Comparison of ENCODE assay signal across 18 cellular contexts in the genomic region with DNA sequence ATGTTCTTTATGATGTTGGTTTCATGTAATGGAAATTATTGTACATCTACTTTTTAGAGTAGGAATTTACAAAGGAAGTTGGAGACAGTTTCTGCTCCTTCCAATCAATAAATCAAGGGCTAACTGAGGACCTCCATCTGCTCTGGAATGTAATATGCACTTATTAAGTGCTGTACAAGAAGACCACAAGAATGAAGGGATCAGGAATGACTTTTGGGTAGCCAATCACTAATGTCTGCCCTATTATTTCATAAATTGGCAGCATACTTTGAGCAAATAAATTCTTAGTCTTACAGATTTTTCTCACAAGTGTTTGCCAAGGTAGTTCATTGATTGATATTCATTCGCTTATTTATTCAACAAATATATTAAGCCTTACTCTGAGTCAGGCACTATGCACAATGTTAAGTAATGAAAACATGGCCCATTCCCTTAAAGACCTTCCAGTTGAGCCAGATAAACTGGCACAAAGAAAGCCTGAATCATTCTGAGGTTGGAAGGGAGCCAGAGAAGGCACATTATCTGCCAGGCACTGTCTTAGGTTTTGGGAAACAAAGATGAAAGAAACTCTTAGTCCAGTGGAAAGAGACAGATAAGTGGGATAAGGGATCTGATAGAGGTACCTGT. TPM values are rescaled to one million over a fixed set of nuclear protein-coding genes. Genes with fewer than 3 reads are reported as not detected.
DNase-seq lines count a peak whose midpoint lies in the region; ATAC-seq, FAIRE-seq and TF ChIP-seq lines count a peak whose summit lies in the region.
"Had no signal": no experiment of that assay in that cellular context is flagged by ENCODE, and none has a peak within 500 bp of the region (broad histone marks: within the 10 kb centered on the region; RNA-seq: fewer than 3 reads in every experiment).

No MANE protein-coding gene starts in this region.

- no peaks in the 10 kb centered on the region for H3K79me2 ChIP-seq in endothelial cell of umbilical vein (ENCODE audit: control insufficient read depth, insufficient read depth, low read length)

- CTCF ChIA-PET in endothelial cell of umbilical vein (lab: Charles Lee): interaction anchor here (1.8 to 2.2 kb wide), 2 partner anchors 189 to 243 kb away, joined by 5 to 6 read pairs; no protein-coding TSS in a partner anchor

- peak overlapping the region; percentile 78 to 87 (median 83) for H3K27ac Mint-ChIP-seq in nephron
- no peak overlapping the region for H3K27ac Mint-ChIP-seq in endodermal cell
- H3K27ac Mint-ChIP-seq: GM23338 had no signal

- DNase-seq in Daoy (ENCODE audit: low read depth) (peak; percentile 47), RPMI7951 (ENCODE audit: low read depth) (peak; percentile 48), endothelial cell of umbilical vein (ENCODE audit: low read depth, low spot score) (no peak), endodermal cell (no peak), NCI-H1694 treated with DMSO at 0.1 percent for 48 hours (lab: John Stamatoyannopoulos, UW) (no peak)
- DNase-seq: activated CD4-positive, alpha-beta T cell treated with anti-CD3 and anti-CD28 coated beads for 48 hours; activated T-cell treated with anti-CD3 and anti-CD28 coated beads, Interleukin-2, amount 50 U/mL, for 48 hours; amygdala; dermis blood vessel endothelial cell; kidney glomerular epithelial cell; naive B cell; NCI-H2227 treated with DMSO at 0.1 percent for 48 hours; retina; T-helper 1 cell had no signal

- dilution Hi-C loops in endothelial cell of umbilical vein (cut with MboI; ENCODE audit: extremely low pct_ligation_motif_present, low sequenced_read_pairs): no loop called here

- WGBS in endodermal cell (ENCODE audit: insufficient coverage in 1 of 2, insufficient read length in 1 of 2), 2 experiments: 94 to 100% methylated on average over 1 of the region's 1 CpG

- TF ChIP-seq CTCF in endothelial cell of umbilical vein (IDR thresholded peaks at IDR 0.05; ENCODE audit: extremely low read depth in 1 of 2, insufficient read depth in 1 of 2, low read depth in 1 of 2, low read length in 2 of 2) (no peak), nephron (IDR thresholded peaks at IDR 0.05; ENCODE audit: unreplicated experiment in 3 of 3) (no peak), endodermal cell (conservative IDR thresholded peaks at IDR 0.05) (no peak)

- H2AFZ ChIP-seq in endothelial cell of umbilical vein (ENCODE audit: low read depth, low read length): no peak overlapping the region
- H2AFZ ChIP-seq: GM23338 had no signal

- peak; percentile 4 for FAIRE-seq in endothelial cell of umbilical vein (lab: Jason Lieb, UNC)

- POLR2A ChIA-PET in endothelial cell of umbilical vein (lab: Charles Lee): no interaction called here

- H3K4me3 Mint-ChIP-seq in nephron (no peak overlapping the region), endodermal cell (no peak overlapping the region)
- H3K4me3 Mint-ChIP-seq: GM23338, naive B cell had no signal

- H3K27me3 ChIP-seq in endothelial cell of umbilical vein (ENCODE audit: control insufficient read depth in 2 of 2, insufficient read depth in 2 of 2, low read length in 2 of 2): peaks cover 21 to 34% of the 10 kb centered on the region in 2 experiments
- H3K27me3 ChIP-seq in endodermal cell (ENCODE audit: control insufficient read depth, insufficient read depth, low read length, poor library complexity, severe bottlenecking): no peaks in the 10 kb centered on the region

- no peaks in the 10 kb centered on the region for H3K9me1 ChIP-seq in endothelial cell of umbilical vein (replicated peaks; ENCODE audit: control insufficient read depth, extremely low read depth, insufficient read depth, low read length)

- no TSS peak for BruUV-seq in endothelial cell of umbilical vein (replicated peaks; lab: Mats Ljungman, UMichigan)

- H3K9me3 ChIP-seq in endothelial cell of umbilical vein (replicated peaks; ENCODE audit: control insufficient read depth, insufficient read depth, low read length) (no peaks in the 10 kb centered on the region), endodermal cell (ENCODE audit: control insufficient read depth, low read length) (no peaks in the 10 kb centered on the region)

- H3K36me3 ChIP-seq in endothelial cell of umbilical vein (ENCODE audit: control insufficient read depth in 2 of 2, extremely low read depth in 1 of 2, insufficient read depth in 2 of 2, low read length in 2 of 2) (no peaks in the 10 kb centered on the region), endodermal cell (ENCODE audit: control insufficient read depth, insufficient read depth, low read length) (no peaks in the 10 kb centered on the region)

- H3K4me1 Mint-ChIP-seq in nephron: peaks cover 55% of the 10 kb centered on the region
- peaks cover 6% of the 10 kb centered on the region for H3K4me1 Mint-ChIP-seq in endodermal cell

- H3K9ac ChIP-seq in endothelial cell of umbilical vein (replicated peaks; ENCODE audit: extremely low read depth, insufficient read depth, low read length) (no peak overlapping the region), endodermal cell (ENCODE audit: extremely low read depth, low read length, poor library complexity, severe bottlenecking) (no peak overlapping the region)

- no peaks in the 10 kb centered on the region for H4K20me1 ChIP-seq in endothelial cell of umbilical vein (replicated peaks; ENCODE audit: control insufficient read depth, extremely low read depth, insufficient read depth, low read length)

- TF ChIP-seq POLR2A in endothelial cell of umbilical vein (IDR thresholded peaks at IDR 0.05; ENCODE audit: low read depth, low read length): no peak

- no peaks in the 10 kb centered on the region for H3K9me3 Mint-ChIP-seq in nephron
- H3K9me3 Mint-ChIP-seq in endodermal cell: no peaks in the 10 kb centered on the region
- H3K9me3 Mint-ChIP-seq: GM23338, naive B cell had no signal

- intact Hi-C loops in endothelial cell of umbilical vein (cut with micrococcal nuclease): loop anchor here (5.0 kb wide), 1 partner anchor 367 kb away; no protein-coding TSS in a partner anchor

- H3K4me2 ChIP-seq in endothelial cell of umbilical vein (ENCODE audit: insufficient read depth, low read length): no peak overlapping the region
- H3K4me2 ChIP-seq: GM23338 had no signal

- H3K27ac ChIP-seq in endothelial cell of umbilical vein (ENCODE audit: insufficient read depth, low read depth, low read length) (no peak overlapping the region), endodermal cell (ENCODE audit: low read depth, low read length) (no peak overlapping the region)

- H3K27me3 Mint-ChIP-seq in nephron (ENCODE audit: low read depth): no peaks in the 10 kb centered on the region
- no peaks in the 10 kb centered on the region for H3K27me3 Mint-ChIP-seq in endodermal cell (ENCODE audit: insufficient read depth)

- H3K4me3 ChIP-seq in endothelial cell of umbilical vein (replicated peaks in 1 of 3; ENCODE audit: insufficient read depth in 1 of 3, low read depth in 1 of 3, low read length in 3 of 3) (no peak overlapping the region), endodermal cell (ENCODE audit: low read length) (no peak overlapping the region)
- H3K4me3 ChIP-seq: GM23338 had no signal

- no peaks in the 10 kb centered on the region for H3K4me1 ChIP-seq in endothelial cell of umbilical vein (ENCODE audit: control insufficient read depth, extremely low read depth, insufficient read depth, low read length)
- no peaks in the 10 kb centered on the region for H3K4me1 ChIP-seq in endodermal cell (ENCODE audit: control insufficient read depth, insufficient read depth, low read length)

- H3K36me3 Mint-ChIP-seq in nephron (ENCODE audit: low read depth): no peaks in the 10 kb centered on the region
- no peaks in the 10 kb centered on the region for H3K36me3 Mint-ChIP-seq in endodermal cell (ENCODE audit: low read depth)
- H3K36me3 Mint-ChIP-seq: naive B cell had no signal

- ATAC-seq in HG03342 (IDR thresholded peaks at IDR 0.05; ENCODE audit: unreplicated experiment) (no peak), GM21528 (IDR thresholded peaks at IDR 0.05; ENCODE audit: low FRiP score, unreplicated experiment) (no peak)
- ATAC-seq: GM23338 had no signal

TF ChIP-seq in endothelial cell of umbilical vein, 7 proteins besides CTCF, POLR2A, EP300 and RAD21 (continues in another document):
- TF ChIP-seq MYC (IDR thresholded peaks at IDR 0.05; ENCODE audit: low read depth, low read length) (no peak), GATA2 (IDR thresholded peaks at IDR 0.05; ENCODE audit: insufficient read depth, insufficient read length, low read depth, low read length) (no peak), EZH2 (IDR thresholded peaks at IDR 0.05; ENCODE audit: borderline replicate concordance, low read depth, low read length, severe bottlenecking) (no peak), POLR2AphosphoS5 (IDR thresholded peaks at IDR 0.05; ENCODE audit: insufficient read depth, low read depth, low read length) (no peak), FOS (IDR thresholded peaks at IDR 0.05; ENCODE audit: borderline replicate concordance, insufficient read depth, low read length) (no peak)

RNA-seq across cellular contexts. Expression of a gene that starts 26.7 kb away (rescaled TPM):
- not detected in 2 replicates for total RNA-seq in Daoy (2014; rRNA removed; shearing (Covaris generic))
- not detected in 2 replicates for total RNA-seq in RPMI7951 (2014; rRNA removed; shearing (Covaris generic))
- total RNA-seq in endothelial cell of umbilical vein (not detected in 2 replicates), endodermal cell (not detected)
- not detected in 2 replicates for polyA plus RNA-seq in endothelial cell of umbilical vein
- polyA plus RNA-seq in endothelial cell of umbilical vein (2011; cell fraction: cytosol; rRNA removed): not detected in 2 replicates
- polyA plus RNA-seq in endothelial cell of umbilical vein (2011; cell fraction: nucleus; rRNA removed): not detected in 2 replicates
- polyA plus RNA-seq in endothelial cell of umbilical vein (2012): not detected in 2 replicates
- not detected in 2 replicates for polyA minus RNA-seq in endothelial cell of umbilical vein
- polyA minus RNA-seq in endothelial cell of umbilical vein (2011; cell fraction: cytosol; rRNA and poly(A)+ RNA removed): not detected
- polyA minus RNA-seq in endothelial cell of umbilical vein (2011; cell fraction: nucleus; rRNA and poly(A)+ RNA removed): not detected in 2 replicates
- polyA plus RNA-seq in endodermal cell (2013, experiment 1 of 2): not detected
- polyA plus RNA-seq in endodermal cell (2013, experiment 2 of 2): not detected
- total RNA-seq: dermis blood vessel endothelial cell, GM23338 had no signal
- polyA plus RNA-seq: GM23338 had no signal

RNA-seq across cellular contexts. Expression of a gene that starts 38.1 kb away (rescaled TPM):
- total RNA-seq in Daoy (2014; rRNA removed; shearing (Covaris generic)): 308 and 347 TPM in 2 replicates
- 128 and 175 TPM in 2 replicates for total RNA-seq in RPMI7951 (2014; rRNA removed; shearing (Covaris generic))
- total RNA-seq in endothelial cell of umbilical vein: 483 and 550 TPM in 2 replicates
- 1,200 and 1,245 TPM in 2 replicates for polyA plus RNA-seq in endothelial cell of umbilical vein
- polyA plus RNA-seq in endothelial cell of umbilical vein (2011; cell fraction: cytosol; rRNA removed): 1,171 and 1,649 TPM in 2 replicates
- polyA plus RNA-seq in endothelial cell of umbilical vein (2011; cell fraction: nucleus; rRNA removed): 559 and 560 TPM in 2 replicates
- polyA plus RNA-seq in endothelial cell of umbilical vein (2012): 796 and 1,005 TPM in 2 replicates
- 805 and 875 TPM in 2 replicates for polyA minus RNA-seq in endothelial cell of umbilical vein
- polyA minus RNA-seq in endothelial cell of umbilical vein (2011; cell fraction: cytosol; rRNA and poly(A)+ RNA removed): not detected
- polyA minus RNA-seq in endothelial cell of umbilical vein (2011; cell fraction: nucleus; rRNA and poly(A)+ RNA removed): 185 and 242 TPM in 2 replicates
- under 1 TPM; 0.66 to 0.95 TPM for total RNA-seq in endodermal cell
- polyA plus RNA-seq in endodermal cell (2013, experiment 1 of 2): 3.0 TPM
- 2.3 TPM for polyA plus RNA-seq in endodermal cell (2013, experiment 2 of 2)
- total RNA-seq: GM23338 had no signal

Comparison
In these comparisons a context has a peak if more than half of its experiments do, and no peak if none do; other contexts are left out.
1. DNase-seq: peak in Daoy (single experiment) and RPMI7951 (single experiment); none in endothelial cell of umbilical vein (single experiment), endodermal cell (single experiment) and NCI-H1694 treated with DMSO at 0.1 percent for 48 hours (single experiment).
2. RNA of a gene that starts 38.1 kb away (total RNA-seq): 483 to 550 TPM in endothelial cell of umbilical vein, 308 to 347 TPM in Daoy and 128 to 175 TPM in RPMI7951; 0.66 to 0.95 TPM in endodermal cell; every median in the first group is over 10 times any median in the second.